ENCODE assay signal across 19 cellular contexts in genomic region chr17:60167095-60167741, GRCh38. TPM values are rescaled to one million over a fixed set of nuclear protein-coding genes. Genes with fewer than 3 reads are reported as not detected.
DNase-seq lines count a peak whose midpoint lies in the region; ATAC-seq and TF ChIP-seq lines count a peak whose summit lies in the region.
"Had no signal": no experiment of that assay in that cellular context is flagged by ENCODE, and none has a peak within 500 bp of the region (broad histone marks: within the 10 kb centered on the region; RNA-seq: fewer than 3 reads in every experiment).

No MANE protein-coding gene starts in this region.

- intact Hi-C loops in Panc1 (cut with micrococcal nuclease; ENCODE audit: unreplicated experiment), result no loop called here

- no peaks in the 10 kb centered on the region for H3K36me3 Mint-ChIP-seq in activated CD8-positive, alpha-beta memory T cell treated with anti-CD3 and anti-CD28 coated beads, Interleukin-2, amount 10 ng/mL, durations not matched to agents 7 days and 5 days
- H3K36me3 Mint-ChIP-seq: stimulated activated naive B cell treated with anti-CD40 and anti-IgM and Interleukin-4, amounts not matched to agents 10 μg/mL and 1 μg/mL and 100 μg/mL, for 72 hours had no signal

- no peaks in the 10 kb centered on the region for H3K27me3 Mint-ChIP-seq in activated CD8-positive, alpha-beta memory T cell treated with anti-CD3 and anti-CD28 coated beads, Interleukin-2, amount 10 ng/mL, durations not matched to agents 7 days and 5 days

- H3K4me1 ChIP-seq in Panc1 (ENCODE audit: control insufficient read depth, insufficient read depth, low read length), result peaks cover 25% of the 10 kb centered on the region

- no peak overlapping the region for H3K4me3 ChIP-seq in Panc1 (ENCODE audit: low read depth in 2 of 2, low read length in 2 of 2)
- H3K4me3 ChIP-seq: heart right ventricle, SJSA1, upper lobe of right lung had no signal

- H3K4me3 Mint-ChIP-seq in activated CD8-positive, alpha-beta memory T cell treated with anti-CD3 and anti-CD28 coated beads, Interleukin-2, amount 10 ng/mL, durations not matched to agents 7 days and 5 days, result no peak overlapping the region
- H3K4me3 Mint-ChIP-seq: nephron progenitor cell; stimulated activated naive B cell treated with anti-CD40 and anti-IgM and Interleukin-4, amounts not matched to agents 10 μg/mL and 1 μg/mL and 100 μg/mL, for 72 hours had no signal

- peaks cover 49% of the 10 kb centered on the region for H3K4me1 Mint-ChIP-seq in activated CD8-positive, alpha-beta memory T cell treated with anti-CD3 and anti-CD28 coated beads, Interleukin-2, amount 10 ng/mL, durations not matched to agents 7 days and 5 days

- H3K9me3 ChIP-seq in Panc1 (ENCODE audit: control insufficient read depth, insufficient read depth, low read depth, low read length), result no peaks in the 10 kb centered on the region
- H3K9me3 ChIP-seq: heart right ventricle, SJSA1, upper lobe of right lung had no signal

- H3K27ac Mint-ChIP-seq in activated CD8-positive, alpha-beta memory T cell treated with anti-CD3 and anti-CD28 coated beads, Interleukin-2, amount 10 ng/mL, durations not matched to agents 7 days and 5 days, result no peak overlapping the region
- H3K27ac Mint-ChIP-seq: nephron progenitor cell; stimulated activated naive B cell treated with anti-CD40 and anti-IgM and Interleukin-4, amounts not matched to agents 10 μg/mL and 1 μg/mL and 100 μg/mL, for 72 hours had no signal

- BruUV-seq in Panc1 (replicated peaks; lab: Mats Ljungman, UMichigan), result no TSS peak

- no peaks in the 10 kb centered on the region for H3K36me3 ChIP-seq in Panc1 (ENCODE audit: control insufficient read depth, insufficient read depth, low read length)
- H3K36me3 ChIP-seq: heart right ventricle, SJSA1, upper lobe of right lung had no signal

- CTCF ChIA-PET in Panc1 (lab: Charles Lee), result no interaction called here
- CTCF ChIA-PET in activated CD8-positive, alpha-beta memory T cell treated with anti-CD3 and anti-CD28 coated beads, Interleukin-2, amount 10 ng/mL, durations not matched to agents 7 days and 5 days (lab: Charles Lee), result interaction anchor here (0.6 to 1.2 kb wide), 2 partner anchors 61 to 90 kb away, joined by 3 to 4 read pairs; no protein-coding TSS in a partner anchor

- TF ChIP-seq CTCF in Panc1 (IDR thresholded peaks at IDR 0.05), result no peak

- H3K27me3 ChIP-seq in Panc1 (ENCODE audit: control insufficient read depth, insufficient read depth, low read length), result no peaks in the 10 kb centered on the region
- H3K27me3 ChIP-seq: upper lobe of right lung had no signal

- ATAC-seq in Panc1, result peak; percentile 61
- ATAC-seq in left lobe of liver, result peak; percentile 70
- no peak for ATAC-seq in activated CD8-positive, alpha-beta memory T cell treated with anti-CD3 and anti-CD28 coated beads, Interleukin-2, amount 10 ng/mL, durations not matched to agents 7 days and 5 days
- ATAC-seq: stimulated activated naive B cell treated with anti-CD40 and anti-IgM and Interleukin-4, amounts not matched to agents 10 μg/mL and 1 μg/mL and 100 μg/mL, for 72 hours; upper lobe of right lung had no signal

- no peaks in the 10 kb centered on the region for H3K9me3 Mint-ChIP-seq in activated CD8-positive, alpha-beta memory T cell treated with anti-CD3 and anti-CD28 coated beads, Interleukin-2, amount 10 ng/mL, durations not matched to agents 7 days and 5 days (ENCODE audit: low read depth)
- H3K9me3 Mint-ChIP-seq: nephron progenitor cell; stimulated activated naive B cell treated with anti-CD40 and anti-IgM and Interleukin-4, amounts not matched to agents 10 μg/mL and 1 μg/mL and 100 μg/mL, for 72 hours had no signal

- DNase-seq in A172 (ENCODE audit: low spot score) (peak; percentile 42), H4 (ENCODE audit: low spot score) (peak; percentile 44), Panc1 (ENCODE audit: low read depth, low spot score) (no peak), left lobe of liver (ENCODE audit: low spot score) (no peak), pons (ENCODE audit: low spot score) (no peak), SK-N-DZ (ENCODE audit: low spot score) (no peak)
- no peak for DNase-seq in activated CD4-positive, alpha-beta T cell treated with anti-CD3 and anti-CD28 coated beads for 4 hours
- no peak for DNase-seq in activated CD8-positive, alpha-beta memory T cell treated with anti-CD3 and anti-CD28 coated beads, Interleukin-2, amount 10 ng/mL, durations not matched to agents 7 days and 5 days
- DNase-seq: activated CD4-positive, alpha-beta T cell treated with anti-CD3 and anti-CD28 coated beads, Interleukin-2, amount 50 U/mL, for 48 hours; AML-193; amniotic stem cell; DMS53; heart right ventricle; NCI-H2107; nephron progenitor cell; stimulated activated naive B cell treated with anti-CD40 and anti-IgM and Interleukin-4, amounts not matched to agents 10 μg/mL and 1 μg/mL and 100 μg/mL, for 72 hours; upper lobe of right lung had no signal

- H3K27ac ChIP-seq in Panc1 (ENCODE audit: low read length), result peak overlapping the region; percentile 44; the same call in 1 of the 2 replicates
- H3K27ac ChIP-seq: epithelial cell of prostate, SJSA1, upper lobe of right lung had no signal

- POLR2A ChIA-PET in Panc1 (lab: Charles Lee), result interaction anchor here (0.6 kb wide), 1 partner anchor 1775 kb away, joined by 3 read pairs; no protein-coding TSS in a partner anchor

- in situ Hi-C loops in Panc1 (cut with HindIII; ENCODE audit: low pct_unique_long_range_greater_than_20kb, low sequenced_read_pairs), result no loop called here

RNA-seq across cellular contexts. Expression of gene CA4, which starts 17.4 kb away (rescaled TPM):
- 0.17 TPM in 1 of 2 replicates, not detected in the other for total RNA-seq in A172 (2014; rRNA removed; shearing (Covaris generic))
- total RNA-seq in H4 (2014; rRNA removed; shearing (Covaris generic)), result not detected in 2 replicates
- total RNA-seq in Panc1 (2021; ENCODE audit: unreplicated experiment) (1.4 TPM), left lobe of liver (0.53 TPM)
- 4.9 TPM for polyA plus RNA-seq in Panc1 (2012; ENCODE audit: insufficient read length)
- not detected in 2 replicates for polyA plus RNA-seq in SK-N-DZ (2014; cell fraction: cytosol; rRNA removed)
- 0.65 TPM in 1 of 2 replicates, not detected in the other for polyA plus RNA-seq in SK-N-DZ (2014; cell fraction: nucleus; rRNA removed)
- total RNA-seq in activated CD8-positive, alpha-beta memory T cell treated with anti-CD3 and anti-CD28 coated beads, Interleukin-2, amount 10 ng/mL, durations not matched to agents 7 days and 5 days, result not detected
- total RNA-seq: SJSA1 had no signal

Comparison
In these comparisons a context has a peak if more than half of its experiments do, and no peak if none do; other contexts are left out.
1. DNase-seq: peak in A172 (single experiment) and H4 (single experiment); none in Panc1 (single experiment), left lobe of liver (single experiment), pons (single experiment), SK-N-DZ (single experiment), activated CD4-positive, alpha-beta T cell treated with anti-CD3 and anti-CD28 coated beads for 4 hours (0 of 2) and activated CD8-positive, alpha-beta memory T cell treated with anti-CD3 and anti-CD28 coated beads, Interleukin-2, amount 10 ng/mL, durations not matched to agents 7 days and 5 days (single experiment).